In the genomic region with DNA sequence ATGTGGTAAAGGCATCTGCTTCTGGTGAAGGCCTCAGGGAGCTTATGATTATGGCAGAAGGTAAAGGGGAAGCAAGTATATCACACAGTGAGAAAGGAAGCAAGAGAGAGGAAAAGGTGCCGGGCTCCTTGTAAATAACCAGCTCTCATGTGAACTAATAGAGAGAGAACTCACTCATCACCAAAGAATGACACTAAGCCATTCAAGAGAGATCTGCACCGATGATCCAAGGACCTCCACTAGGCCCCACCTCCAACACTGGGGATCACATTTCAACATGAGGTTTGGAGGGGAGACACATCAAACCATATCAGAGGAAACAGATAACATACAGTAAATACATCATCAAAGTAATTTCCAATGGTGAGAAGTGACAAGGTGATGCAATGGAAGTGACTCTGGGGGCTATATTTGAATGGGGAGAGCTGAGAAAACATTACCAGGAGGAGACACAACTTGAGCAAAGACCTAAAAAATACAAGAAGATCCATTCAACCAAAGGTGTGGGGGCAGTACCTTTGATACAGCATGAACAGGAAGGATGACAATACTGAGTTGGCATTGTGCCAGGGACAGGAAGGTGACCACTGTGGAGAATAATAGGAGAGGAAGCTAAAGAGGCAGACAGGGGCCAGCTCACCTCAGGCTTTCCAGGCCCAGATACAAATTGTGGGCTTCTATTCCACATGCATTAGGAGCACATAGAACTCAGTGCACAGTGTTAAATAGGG, we compare ENCODE assay signal across 1 cellular context.
TF ChIP-seq lines count a peak whose summit lies in the region.

No MANE protein-coding gene starts in this region.

TF ChIP-seq in HEK293, 187 proteins besides CTCF, POLR2A, EP300 and RAD21 (continued from another document and continues in another):
- TF ChIP-seq, protein P1, sequence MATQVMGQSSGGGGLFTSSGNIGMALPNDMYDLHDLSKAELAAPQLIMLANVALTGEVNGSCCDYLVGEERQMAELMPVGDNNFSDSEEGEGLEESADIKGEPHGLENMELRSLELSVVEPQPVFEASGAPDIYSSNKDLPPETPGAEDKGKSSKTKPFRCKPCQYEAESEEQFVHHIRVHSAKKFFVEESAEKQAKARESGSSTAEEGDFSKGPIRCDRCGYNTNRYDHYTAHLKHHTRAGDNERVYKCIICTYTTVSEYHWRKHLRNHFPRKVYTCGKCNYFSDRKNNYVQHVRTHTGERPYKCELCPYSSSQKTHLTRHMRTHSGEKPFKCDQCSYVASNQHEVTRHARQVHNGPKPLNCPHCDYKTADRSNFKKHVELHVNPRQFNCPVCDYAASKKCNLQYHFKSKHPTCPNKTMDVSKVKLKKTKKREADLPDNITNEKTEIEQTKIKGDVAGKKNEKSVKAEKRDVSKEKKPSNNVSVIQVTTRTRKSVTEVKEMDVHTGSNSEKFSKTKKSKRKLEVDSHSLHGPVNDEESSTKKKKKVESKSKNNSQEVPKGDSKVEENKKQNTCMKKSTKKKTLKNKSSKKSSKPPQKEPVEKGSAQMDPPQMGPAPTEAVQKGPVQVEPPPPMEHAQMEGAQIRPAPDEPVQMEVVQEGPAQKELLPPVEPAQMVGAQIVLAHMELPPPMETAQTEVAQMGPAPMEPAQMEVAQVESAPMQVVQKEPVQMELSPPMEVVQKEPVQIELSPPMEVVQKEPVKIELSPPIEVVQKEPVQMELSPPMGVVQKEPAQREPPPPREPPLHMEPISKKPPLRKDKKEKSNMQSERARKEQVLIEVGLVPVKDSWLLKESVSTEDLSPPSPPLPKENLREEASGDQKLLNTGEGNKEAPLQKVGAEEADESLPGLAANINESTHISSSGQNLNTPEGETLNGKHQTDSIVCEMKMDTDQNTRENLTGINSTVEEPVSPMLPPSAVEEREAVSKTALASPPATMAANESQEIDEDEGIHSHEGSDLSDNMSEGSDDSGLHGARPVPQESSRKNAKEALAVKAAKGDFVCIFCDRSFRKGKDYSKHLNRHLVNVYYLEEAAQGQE (tag by site-specific recombination; IDR thresholded peaks at IDR 0.05): no peak
- TF ChIP-seq, protein P2, sequence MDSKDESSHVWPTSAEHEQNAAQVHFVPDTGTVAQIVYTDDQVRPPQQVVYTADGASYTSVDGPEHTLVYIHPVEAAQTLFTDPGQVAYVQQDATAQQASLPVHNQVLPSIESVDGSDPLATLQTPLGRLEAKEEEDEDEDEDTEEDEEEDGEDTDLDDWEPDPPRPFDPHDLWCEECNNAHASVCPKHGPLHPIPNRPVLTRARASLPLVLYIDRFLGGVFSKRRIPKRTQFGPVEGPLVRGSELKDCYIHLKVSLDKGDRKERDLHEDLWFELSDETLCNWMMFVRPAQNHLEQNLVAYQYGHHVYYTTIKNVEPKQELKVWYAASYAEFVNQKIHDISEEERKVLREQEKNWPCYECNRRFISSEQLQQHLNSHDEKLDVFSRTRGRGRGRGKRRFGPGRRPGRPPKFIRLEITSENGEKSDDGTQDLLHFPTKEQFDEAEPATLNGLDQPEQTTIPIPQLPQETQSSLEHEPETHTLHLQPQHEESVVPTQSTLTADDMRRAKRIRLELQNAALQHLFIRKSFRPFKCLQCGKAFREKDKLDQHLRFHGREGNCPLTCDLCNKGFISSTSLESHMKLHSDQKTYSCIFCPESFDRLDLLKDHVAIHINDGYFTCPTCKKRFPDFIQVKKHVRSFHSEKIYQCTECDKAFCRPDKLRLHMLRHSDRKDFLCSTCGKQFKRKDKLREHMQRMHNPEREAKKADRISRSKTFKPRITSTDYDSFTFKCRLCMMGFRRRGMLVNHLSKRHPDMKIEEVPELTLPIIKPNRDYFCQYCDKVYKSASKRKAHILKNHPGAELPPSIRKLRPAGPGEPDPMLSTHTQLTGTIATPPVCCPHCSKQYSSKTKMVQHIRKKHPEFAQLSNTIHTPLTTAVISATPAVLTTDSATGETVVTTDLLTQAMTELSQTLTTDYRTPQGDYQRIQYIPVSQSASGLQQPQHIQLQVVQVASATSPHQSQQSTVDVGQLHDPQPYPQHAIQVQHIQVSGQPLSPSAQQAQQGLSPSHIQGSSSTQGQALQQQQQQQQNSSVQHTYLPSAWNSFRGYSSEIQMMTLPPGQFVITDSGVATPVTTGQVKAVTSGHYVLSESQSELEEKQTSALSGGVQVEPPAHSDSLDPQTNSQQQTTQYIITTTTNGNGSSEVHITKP (tag by site-specific recombination; IDR thresholded peaks at IDR 0.05): peak; percentile 98
- TF ChIP-seq ZNF311 (tag by site-specific recombination; IDR thresholded peaks at IDR 0.05; ENCODE audit: borderline replicate concordance) (no peak), ZNF660 (tag by site-specific recombination; IDR thresholded peaks at IDR 0.05) (0 out of 2 replicates have a peak, but pooled peaks have one; percentile 32), ZNF596 (tag by site-specific recombination; IDR thresholded peaks at IDR 0.05) (no peak), ZNF426 (tag by site-specific recombination; IDR thresholded peaks at IDR 0.05) (no peak), ZNF394 (tag by site-specific recombination; IDR thresholded peaks at IDR 0.05; ENCODE audit: borderline replicate concordance) (no peak), ZNF791 (tag by site-specific recombination; IDR thresholded peaks at IDR 0.05) (no peak), PRDM2 (tag by site-specific recombination; IDR thresholded peaks at IDR 0.05; ENCODE audit: borderline replicate concordance) (no peak), SP3 (tag by site-specific recombination; IDR thresholded peaks at IDR 0.05) (no peak), ZNF677 (tag by site-specific recombination; IDR thresholded peaks at IDR 0.05) (no peak), SALL2 (tag by site-specific recombination; IDR thresholded peaks at IDR 0.05; ENCODE audit: borderline replicate concordance) (no peak), BCL11A (tag by site-specific recombination; IDR thresholded peaks at IDR 0.05; ENCODE audit: low read depth) (no peak), ZNF521 (tag by site-specific recombination; IDR thresholded peaks at IDR 0.05) (no peak), ZNF433 (tag by site-specific recombination; IDR thresholded peaks at IDR 0.05; ENCODE audit: low read depth) (no peak), ZNF624 (tag by site-specific recombination; IDR thresholded peaks at IDR 0.05) (no peak), ZNF157 (tag by site-specific recombination; IDR thresholded peaks at IDR 0.05) (no peak), ZNF555 (tag by site-specific recombination; conservative IDR thresholded peaks at IDR 0.05) (no peak), REPIN1 (tag by site-specific recombination; IDR thresholded peaks at IDR 0.05; ENCODE audit: low read depth) (no peak), ZNF16 (tag by site-specific recombination; IDR thresholded peaks at IDR 0.05; ENCODE audit: low read depth) (no peak), ZNF423 (tag by site-specific recombination; IDR thresholded peaks at IDR 0.05) (no peak), ZNF692 (tag by site-specific recombination; IDR thresholded peaks at IDR 0.05) (peak; percentile 65; the same call in 1 of the 2 replicates), ZNF501 (tag by site-specific recombination; IDR thresholded peaks at IDR 0.05) (no peak), ZNF302 (tag by site-specific recombination; IDR thresholded peaks at IDR 0.05; ENCODE audit: low read depth) (no peak), ZNF580 (tag by site-specific recombination; IDR thresholded peaks at IDR 0.05) (no peak; the same call in 1 of the 2 replicates)
- TF ChIP-seq, protein P3, sequence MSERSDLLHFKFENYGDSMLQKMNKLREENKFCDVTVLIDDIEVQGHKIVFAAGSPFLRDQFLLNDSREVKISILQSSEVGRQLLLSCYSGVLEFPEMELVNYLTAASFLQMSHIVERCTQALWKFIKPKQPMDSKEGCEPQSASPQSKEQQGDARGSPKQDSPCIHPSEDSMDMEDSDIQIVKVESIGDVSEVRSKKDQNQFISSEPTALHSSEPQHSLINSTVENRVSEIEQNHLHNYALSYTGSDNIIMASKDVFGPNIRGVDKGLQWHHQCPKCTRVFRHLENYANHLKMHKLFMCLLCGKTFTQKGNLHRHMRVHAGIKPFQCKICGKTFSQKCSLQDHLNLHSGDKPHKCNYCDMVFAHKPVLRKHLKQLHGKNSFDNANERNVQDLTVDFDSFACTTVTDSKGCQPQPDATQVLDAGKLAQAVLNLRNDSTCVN (tag by site-specific recombination; optimal IDR thresholded peaks at IDR 0.05): no peak
- TF ChIP-seq, protein P4, sequence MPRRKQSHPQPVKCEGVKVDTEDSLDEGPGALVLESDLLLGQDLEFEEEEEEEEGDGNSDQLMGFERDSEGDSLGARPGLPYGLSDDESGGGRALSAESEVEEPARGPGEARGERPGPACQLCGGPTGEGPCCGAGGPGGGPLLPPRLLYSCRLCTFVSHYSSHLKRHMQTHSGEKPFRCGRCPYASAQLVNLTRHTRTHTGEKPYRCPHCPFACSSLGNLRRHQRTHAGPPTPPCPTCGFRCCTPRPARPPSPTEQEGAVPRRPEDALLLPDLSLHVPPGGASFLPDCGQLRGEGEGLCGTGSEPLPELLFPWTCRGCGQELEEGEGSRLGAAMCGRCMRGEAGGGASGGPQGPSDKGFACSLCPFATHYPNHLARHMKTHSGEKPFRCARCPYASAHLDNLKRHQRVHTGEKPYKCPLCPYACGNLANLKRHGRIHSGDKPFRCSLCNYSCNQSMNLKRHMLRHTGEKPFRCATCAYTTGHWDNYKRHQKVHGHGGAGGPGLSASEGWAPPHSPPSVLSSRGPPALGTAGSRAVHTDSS (tag by site-specific recombination; IDR thresholded peaks at IDR 0.05): no peak
- TF ChIP-seq, protein P5, sequence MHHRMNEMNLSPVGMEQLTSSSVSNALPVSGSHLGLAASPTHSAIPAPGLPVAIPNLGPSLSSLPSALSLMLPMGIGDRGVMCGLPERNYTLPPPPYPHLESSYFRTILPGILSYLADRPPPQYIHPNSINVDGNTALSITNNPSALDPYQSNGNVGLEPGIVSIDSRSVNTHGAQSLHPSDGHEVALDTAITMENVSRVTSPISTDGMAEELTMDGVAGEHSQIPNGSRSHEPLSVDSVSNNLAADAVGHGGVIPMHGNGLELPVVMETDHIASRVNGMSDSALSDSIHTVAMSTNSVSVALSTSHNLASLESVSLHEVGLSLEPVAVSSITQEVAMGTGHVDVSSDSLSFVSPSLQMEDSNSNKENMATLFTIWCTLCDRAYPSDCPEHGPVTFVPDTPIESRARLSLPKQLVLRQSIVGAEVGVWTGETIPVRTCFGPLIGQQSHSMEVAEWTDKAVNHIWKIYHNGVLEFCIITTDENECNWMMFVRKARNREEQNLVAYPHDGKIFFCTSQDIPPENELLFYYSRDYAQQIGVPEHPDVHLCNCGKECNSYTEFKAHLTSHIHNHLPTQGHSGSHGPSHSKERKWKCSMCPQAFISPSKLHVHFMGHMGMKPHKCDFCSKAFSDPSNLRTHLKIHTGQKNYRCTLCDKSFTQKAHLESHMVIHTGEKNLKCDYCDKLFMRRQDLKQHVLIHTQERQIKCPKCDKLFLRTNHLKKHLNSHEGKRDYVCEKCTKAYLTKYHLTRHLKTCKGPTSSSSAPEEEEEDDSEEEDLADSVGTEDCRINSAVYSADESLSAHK (tag by site-specific recombination; IDR thresholded peaks at IDR 0.05): no peak
